In genomic region chr13:113749507-113749906, GRCh38 we compare ENCODE assay signal across 17 cellular contexts. TPM values are rescaled to one million over a fixed set of nuclear protein-coding genes. Genes with fewer than 3 reads are reported as not detected.
DNase-seq lines count a peak whose midpoint lies in the region; ATAC-seq, FAIRE-seq and TF ChIP-seq lines count a peak whose summit lies in the region.
"Had no signal": no experiment of that assay in that cellular context is flagged by ENCODE, and none has a peak within 500 bp of the region (broad histone marks: within the 10 kb centered on the region; RNA-seq: fewer than 3 reads in every experiment).

No MANE protein-coding gene starts in this region.

- H3K4me1 ChIP-seq in HepG2 (ENCODE audit: insufficient read depth, low read length) (peaks cover 41% of the 10 kb centered on the region), right lobe of liver (no peaks in the 10 kb centered on the region), lower lobe of right lung (no peaks in the 10 kb centered on the region), kidney (ENCODE audit: control insufficient read depth in 1 of 2, insufficient read depth in 1 of 2, low read depth in 1 of 2, low read length in 2 of 2) (peaks cover 0 to 3% of the 10 kb centered on the region in 2 donors)
- H3K4me1 ChIP-seq: HAP-1 had no signal

- no peak overlapping the region for H3K9ac ChIP-seq in HepG2 (ENCODE audit: insufficient read depth, low read depth, low read length)
- H3K9ac ChIP-seq in kidney (ENCODE audit: low read length in 2 of 2) = no peak overlapping the region
- H3K9ac ChIP-seq: BLaER1 had no signal

- H3K4me3 ChIP-seq in HepG2 (replicated peaks in 1 of 3; ENCODE audit: insufficient read depth in 1 of 3, low read depth in 2 of 3, low read length in 3 of 3) (no peak overlapping the region), right lobe of liver (no peak overlapping the region), lower lobe of right lung (no peak overlapping the region), kidney (ENCODE audit: low read length in 2 of 2) (no peak overlapping the region)
- H3K4me3 ChIP-seq: BLaER1, GM12878, HAP-1 had no signal

- H3K36me3 ChIP-seq in HepG2 (replicated peaks in 1 of 2; ENCODE audit: control insufficient read depth in 1 of 2, insufficient read depth in 2 of 2, low read length in 2 of 2) (no peaks in the 10 kb centered on the region), right lobe of liver (no peaks in the 10 kb centered on the region), lower lobe of right lung (no peaks in the 10 kb centered on the region), kidney (ENCODE audit: control insufficient read depth in 1 of 2, insufficient read depth in 2 of 2, low read length in 2 of 2) (no peaks in the 10 kb centered on the region)
- H3K36me3 ChIP-seq: BLaER1, HAP-1 had no signal

- in situ Hi-C loops in HepG2 (cut with HindIII; ENCODE audit: extremely low pct_ligation_motif_present, low pct_unique_long_range_greater_than_20kb) = no loop called here

- ATAC-seq in HepG2 = peak; percentile 25
- ATAC-seq in right lobe of liver = no peak
- no peak for ATAC-seq in lower lobe of right lung
- ATAC-seq: CD8-positive, alpha-beta T cell; GM12878 had no signal

- no peak for TF ChIP-seq RAD21 in HepG2 (CRISPR knock-in tag; IDR thresholded peaks at IDR 0.05)

- TF ChIP-seq EP300 in HepG2 (IDR thresholded peaks at IDR 0.05; ENCODE audit: low read depth in 2 of 2, low read length in 2 of 2) (no peak), HepG2 (CRISPR knock-in tag; IDR thresholded peaks at IDR 0.05; ENCODE audit: borderline replicate concordance) (no peak)

- H3K27me3 ChIP-seq in HepG2 (ENCODE audit: control insufficient read depth in 1 of 2, insufficient read depth in 2 of 2, low read length in 2 of 2) = peaks cover 3 to 13% of the 10 kb centered on the region in 2 experiments; a peak in 2 of 5 replicates
- H3K27me3 ChIP-seq in right lobe of liver = no peaks in the 10 kb centered on the region
- no peaks in the 10 kb centered on the region for H3K27me3 ChIP-seq in lower lobe of right lung (ENCODE audit: low read depth)
- H3K27me3 ChIP-seq: BLaER1 had no signal

- POLR2A ChIA-PET in HepG2 (lab: Yijun Ruan, JAX) = no interaction called here

- intact Hi-C loops in HepG2 (cut with micrococcal nuclease; ENCODE audit: unreplicated experiment) = no loop called here
- intact Hi-C loops in right lobe of liver (cut with DNase I) = no loop called here
- intact Hi-C loops in lower lobe of right lung (cut with DNase I) = no loop called here
- intact Hi-C loops in posterior vena cava (cut with DNase I) = no loop called here
- intact Hi-C loops in kidney (cut with DNase I) = no loop called here

- FAIRE-seq in HepG2 (lab: Jason Lieb, UNC) (no peak), kidney (lab: Jason Lieb, UNC) (no peak)
- FAIRE-seq: GM12878 had no signal

- H3K27ac ChIP-seq in HepG2 (ENCODE audit: extremely low read length, insufficient read depth, low read length) = no peak overlapping the region
- no peak overlapping the region for H3K27ac ChIP-seq in right lobe of liver
- no peak overlapping the region for H3K27ac ChIP-seq in lower lobe of right lung
- H3K27ac ChIP-seq in kidney (ENCODE audit: low read depth in 2 of 2, low read length in 2 of 2) = no peak overlapping the region
- H3K27ac ChIP-seq: BLaER1 had no signal

- WGBS in HepG2 (ENCODE audit: low lambda C conversion rate) = 36% methylated on average over 5 of the region's 13 CpGs
- 74% methylated on average over 7 of the region's 13 CpGs for WGBS in right lobe of liver (ENCODE audit: insufficient coverage, low coverage, low lambda C conversion rate, missing lambda C conversion rate)

- CTCF ChIA-PET in HepG2 (lab: Yijun Ruan, JAX; ENCODE audit: low intra/inter-chr PET ratio, low total read pairs) = no interaction called here

- H3K9me3 ChIP-seq in HepG2 (ENCODE audit: low read length) = no peaks in the 10 kb centered on the region
- H3K9me3 ChIP-seq in right lobe of liver = no peaks in the 10 kb centered on the region
- H3K9me3 ChIP-seq in lower lobe of right lung = no peaks in the 10 kb centered on the region
- H3K9me3 ChIP-seq in kidney (ENCODE audit: control insufficient read depth in 1 of 2, low read length in 2 of 2) = no peaks in the 10 kb centered on the region
- H3K9me3 ChIP-seq: HAP-1 had no signal

- TF ChIP-seq POLR2A in HepG2 (IDR thresholded peaks at IDR 0.05; ENCODE audit: insufficient read depth in 1 of 2, low read depth in 2 of 2, low read length in 2 of 2) (no peak), right lobe of liver (IDR thresholded peaks at IDR 0.05) (no peak)

- H3K79me2 ChIP-seq in HepG2 (ENCODE audit: insufficient read depth, low read length) = no peaks in the 10 kb centered on the region

- TF ChIP-seq CTCF in HepG2 (CRISPR knock-in tag; IDR thresholded peaks at IDR 0.05) (no peak), right lobe of liver (IDR thresholded peaks at IDR 0.05) (no peak), lower lobe of right lung (IDR thresholded peaks at IDR 0.05) (no peak), kidney (IDR thresholded peaks at IDR 0.05; ENCODE audit: borderline replicate concordance, extremely low read depth, insufficient read depth) (no peak)

- H2AFZ ChIP-seq in HepG2 (ENCODE audit: low read length) = no peak overlapping the region

- no TSS peak for BruUV-seq in HepG2 (replicated peaks; lab: Mats Ljungman, UMichigan)

- peak overlapping the region; percentile 10; the same call in 1 of the 2 replicates for H3K4me2 ChIP-seq in HepG2 (ENCODE audit: low read depth, low read length)
- H3K4me2 ChIP-seq: BLaER1 had no signal

- DNase-seq in HepG2 (ENCODE audit: low spot score) = no peak
- no peak for DNase-seq in right lobe of liver
- peak; percentile 28 for DNase-seq in lower lobe of right lung
- DNase-seq in posterior vena cava (ENCODE audit: low spot score) = peak; percentile 66
- no peak for DNase-seq in NCI-H82 (lab: John Stamatoyannopoulos, UW)
- no peak for DNase-seq in dermis blood vessel endothelial cell
- no peak for DNase-seq in kidney
- DNase-seq: 8988T; Calu3; CD8-positive, alpha-beta T cell; DMS53; DND-41; EL had no signal

- no peaks in the 10 kb centered on the region for H4K20me1 ChIP-seq in HepG2 (ENCODE audit: insufficient read depth, low read length)
- H4K20me1 ChIP-seq: BLaER1 had no signal

RNA-seq across cellular contexts. Expression of gene TMEM255B, which starts 9.5 kb away (rescaled TPM):
- total RNA-seq in HepG2 (2016; rRNA removed; fragmentation: Illumina TruSeq; extraction: Trizol) (0.03 TPM in 1 of 2 replicates, not detected in the other), right lobe of liver (10 to 100 TPM in 1 of 6 experiments, 1 to 10 TPM in 5; 2.5 to 10.4 (median 6.2) TPM), lower lobe of right lung (21.5 TPM), posterior vena cava (10 to 100 TPM; 20.2 to 22.9 TPM), dermis blood vessel endothelial cell (45.1 and 72.3 TPM in 2 replicates), kidney (29.3 TPM)
- not detected in 2 replicates for total RNA-seq in HepG2 (2016; cell fraction: cytosol; rRNA removed; fragmentation: Illumina TruSeq; extraction: Trizol; ENCODE audit: low read depth)
- total RNA-seq in HepG2 (2016; cell fraction: insoluble cytoplasmic fraction; rRNA removed; fragmentation: Illumina TruSeq; extraction: Trizol) = not detected in 2 replicates
- not detected in 2 replicates for total RNA-seq in HepG2 (2016; cell fraction: membrane; rRNA removed; fragmentation: Illumina TruSeq; extraction: Trizol)
- not detected in 2 replicates for total RNA-seq in HepG2 (2016; cell fraction: nucleus; rRNA removed; fragmentation: Illumina TruSeq; extraction: Trizol)
- polyA plus RNA-seq in HepG2 (2011; rRNA removed) (0.01 TPM in 1 of 2 replicates, not detected in the other), kidney (ENCODE audit: insufficient read depth, low read depth, low replicate concordance) (11.9 TPM)
- 0.01 and 0.12 TPM in 2 replicates for polyA plus RNA-seq in HepG2 (2011; cell fraction: cytosol; rRNA removed)
- 0.02 and 0.03 TPM in 2 replicates for polyA plus RNA-seq in HepG2 (2011; cell fraction: nucleus; rRNA removed)
- 0.11 TPM in 1 of 2 replicates, not detected in the other for polyA plus RNA-seq in HepG2 (2012)
- polyA plus RNA-seq in HepG2 (2016; cell fraction: cytosol; fragmentation: Illumina TruSeq; extraction: Trizol; ENCODE audit: low read depth) = not detected in 2 replicates
- polyA plus RNA-seq in HepG2 (2016; cell fraction: insoluble cytoplasmic fraction; fragmentation: Illumina TruSeq; extraction: Trizol; ENCODE audit: low read depth) = not detected in 2 replicates
- polyA plus RNA-seq in HepG2 (2016; cell fraction: membrane; fragmentation: Illumina TruSeq; extraction: Trizol; ENCODE audit: low read depth) = not detected in 2 replicates
- not detected in 2 replicates for polyA plus RNA-seq in HepG2 (2016; cell fraction: nucleus; fragmentation: Illumina TruSeq; extraction: Trizol; ENCODE audit: insufficient read depth, low read depth)
- not detected in 2 replicates for polyA minus RNA-seq in HepG2 (2011; rRNA and poly(A)+ RNA removed; ENCODE audit: low replicate concordance)
- polyA minus RNA-seq in HepG2 (2011; cell fraction: cytosol; rRNA and poly(A)+ RNA removed) = not detected in 2 replicates
- 0.12 and 0.13 TPM in 2 replicates for polyA minus RNA-seq in HepG2 (2011; cell fraction: nucleus; rRNA and poly(A)+ RNA removed)
- total RNA-seq: Calu3, G401 had no signal

Comparison
In these comparisons a context has a peak if more than half of its experiments do, and no peak if none do; other contexts are left out.
1. DNase-seq: peak in lower lobe of right lung (single experiment) and posterior vena cava (single experiment); none in HepG2 (single experiment), right lobe of liver (0 of 3), NCI-H82 (single experiment), dermis blood vessel endothelial cell (single experiment) and kidney (single experiment).